Comparison of ENCODE assay signal across 10 cellular contexts in the genomic region with DNA sequence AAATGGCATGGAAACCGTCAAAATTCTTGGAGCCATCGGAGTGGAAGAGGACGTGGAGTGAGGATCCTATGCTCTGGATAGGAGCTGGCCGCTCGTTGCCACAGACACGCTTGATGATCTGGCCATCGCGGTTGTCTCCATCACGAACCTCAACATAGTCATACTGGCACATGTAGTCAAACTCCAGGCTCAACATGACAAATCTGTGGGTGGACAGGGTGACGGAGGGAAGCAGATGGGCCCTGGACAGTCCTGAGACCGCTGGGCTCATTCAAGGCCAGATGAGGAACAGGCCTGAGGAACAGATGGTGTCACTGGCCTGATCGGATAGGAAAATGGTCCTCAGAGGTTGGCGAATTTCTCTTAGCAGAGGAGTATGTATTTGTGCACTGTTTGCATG. TPM values are rescaled to one million over a fixed set of nuclear protein-coding genes. Genes with fewer than 3 reads are reported as not detected.
"Had no signal": no experiment of that assay in that cellular context is flagged by ENCODE, and none has a peak within 500 bp of the region (broad histone marks: within the 10 kb centered on the region; RNA-seq: fewer than 3 reads in every experiment).

No MANE protein-coding gene starts in this region.

- H3K27ac Mint-ChIP-seq: HFFc6 had no signal

- DNase-seq: GM23248, GOT3, H7, HFFc6, IMR-90 had no signal

- H3K36me3 ChIP-seq: HAP-1 had no signal

- H3K4me3 ChIP-seq: GM23248, HAP-1, K562 had no signal

- H3K9me3 Mint-ChIP-seq: HFFc6 had no signal

- FAIRE-seq: HTR-8/SVneo, K562 had no signal

- H3K4me3 Mint-ChIP-seq: HFFc6 had no signal

- ATAC-seq: HCT116, K562 had no signal

RNA-seq across cellular contexts. Expression of gene SLC1A2, which starts 51.3 kb away (rescaled TPM):
- total RNA-seq: HT-29 had no signal

RNA-seq across cellular contexts. Expression of gene PAMR1, which starts 54.8 kb away (rescaled TPM):
- total RNA-seq: HT-29, K562 had no signal
